1 cellular context compared by ENCODE assay signal in the genomic region with DNA sequence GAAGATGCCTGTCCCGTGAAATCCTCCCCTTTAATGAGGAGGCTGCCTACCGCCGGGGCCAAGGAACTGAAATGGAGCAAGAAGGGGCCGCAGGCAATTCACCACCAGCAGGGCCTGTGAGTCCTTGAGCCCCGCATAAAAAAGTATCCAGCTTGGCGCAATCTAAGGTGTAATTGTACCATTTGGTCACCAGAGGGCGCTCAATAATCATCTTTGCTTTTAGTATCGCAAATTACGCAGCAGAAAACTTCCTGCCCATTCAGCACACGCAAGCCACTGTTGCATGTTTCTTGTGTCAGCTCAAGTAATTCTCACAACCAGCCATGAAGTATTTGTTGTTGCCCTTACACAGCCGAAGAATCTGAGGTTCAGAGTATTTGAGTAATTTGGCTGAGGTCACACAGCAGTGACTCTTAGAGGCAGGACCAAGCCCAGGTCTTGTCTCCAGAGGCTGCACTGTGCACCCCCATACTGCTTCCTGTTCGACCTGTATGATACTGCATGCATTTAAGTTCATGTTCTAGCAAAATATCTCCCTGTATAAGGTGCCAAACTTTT.
TF ChIP-seq lines count a peak whose summit lies in the region.

No MANE protein-coding gene starts in this region.

TF ChIP-seq in HepG2, 621 proteins besides CTCF, POLR2A, EP300 and RAD21 (continued from another document and continues in another):
- TF ChIP-seq, protein P1, sequence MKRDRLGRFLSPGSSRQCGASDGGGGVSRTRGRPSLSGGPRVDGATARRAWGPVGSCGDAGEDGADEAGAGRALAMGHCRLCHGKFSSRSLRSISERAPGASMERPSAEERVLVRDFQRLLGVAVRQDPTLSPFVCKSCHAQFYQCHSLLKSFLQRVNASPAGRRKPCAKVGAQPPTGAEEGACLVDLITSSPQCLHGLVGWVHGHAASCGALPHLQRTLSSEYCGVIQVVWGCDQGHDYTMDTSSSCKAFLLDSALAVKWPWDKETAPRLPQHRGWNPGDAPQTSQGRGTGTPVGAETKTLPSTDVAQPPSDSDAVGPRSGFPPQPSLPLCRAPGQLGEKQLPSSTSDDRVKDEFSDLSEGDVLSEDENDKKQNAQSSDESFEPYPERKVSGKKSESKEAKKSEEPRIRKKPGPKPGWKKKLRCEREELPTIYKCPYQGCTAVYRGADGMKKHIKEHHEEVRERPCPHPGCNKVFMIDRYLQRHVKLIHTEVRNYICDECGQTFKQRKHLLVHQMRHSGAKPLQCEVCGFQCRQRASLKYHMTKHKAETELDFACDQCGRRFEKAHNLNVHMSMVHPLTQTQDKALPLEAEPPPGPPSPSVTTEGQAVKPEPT (CRISPR knock-in tag; IDR thresholded peaks at IDR 0.05; ENCODE audit: low read depth): no peak
- TF ChIP-seq ZNF256 (CRISPR knock-in tag; conservative IDR thresholded peaks at IDR 0.05) (no peak), ZBTB43 (CRISPR knock-in tag; conservative IDR thresholded peaks at IDR 0.05) (no peak), ZFX (CRISPR knock-in tag; IDR thresholded peaks at IDR 0.05; ENCODE audit: low read depth) (no peak), ZNF275 (CRISPR knock-in tag; IDR thresholded peaks at IDR 0.05; ENCODE audit: borderline replicate concordance) (no peak), SIN3B (IDR thresholded peaks at IDR 0.05; ENCODE audit: low read length) (no peak), ZNF460 (CRISPR knock-in tag; IDR thresholded peaks at IDR 0.05; ENCODE audit: borderline replicate concordance) (no peak), RARA (CRISPR knock-in tag; IDR thresholded peaks at IDR 0.05) (no peak), MED8 (CRISPR knock-in tag; IDR thresholded peaks at IDR 0.05; ENCODE audit: insufficient replicate concordance) (no peak), ZNF546 (CRISPR knock-in tag; conservative IDR thresholded peaks at IDR 0.05) (no peak), TFAP4 (IDR thresholded peaks at IDR 0.05; ENCODE audit: borderline replicate concordance, low read depth) (no peak), ZMAT5 (CRISPR knock-in tag; IDR thresholded peaks at IDR 0.05; ENCODE audit: borderline replicate concordance, low read depth) (no peak), MTF2 (CRISPR knock-in tag; IDR thresholded peaks at IDR 0.05; ENCODE audit: borderline replicate concordance) (no peak), ZSCAN22 (CRISPR knock-in tag; IDR thresholded peaks at IDR 0.05) (no peak), U2AF2 (IDR thresholded peaks at IDR 0.05; ENCODE audit: low read depth, low read length) (no peak), ERF (CRISPR knock-in tag; IDR thresholded peaks at IDR 0.05) (peak; percentile 27; the same call in 1 of the 2 replicates), ZNF432 (CRISPR knock-in tag; IDR thresholded peaks at IDR 0.05; ENCODE audit: borderline replicate concordance) (no peak), ZNF703 (CRISPR knock-in tag; IDR thresholded peaks at IDR 0.05; ENCODE audit: borderline replicate concordance) (no peak), THAP9 (CRISPR knock-in tag; IDR thresholded peaks at IDR 0.05; ENCODE audit: borderline replicate concordance) (no peak), ZNF800 (CRISPR knock-in tag; IDR thresholded peaks at IDR 0.05) (no peak), SETDB1 (CRISPR knock-in tag; IDR thresholded peaks at IDR 0.05; ENCODE audit: borderline replicate concordance) (no peak), ZFP90 (CRISPR knock-in tag; IDR thresholded peaks at IDR 0.05; ENCODE audit: borderline replicate concordance) (0 out of 2 replicates have a peak, but pooled peaks have one; percentile 8), ZBTB25 (CRISPR knock-in tag; IDR thresholded peaks at IDR 0.05) (no peak), CBFB (CRISPR knock-in tag; IDR thresholded peaks at IDR 0.05) (no peak), XBP1 (CRISPR knock-in tag; IDR thresholded peaks at IDR 0.05) (no peak), ZNF550 (CRISPR knock-in tag; IDR thresholded peaks at IDR 0.05; ENCODE audit: borderline replicate concordance) (no peak), MXI1 (IDR thresholded peaks at IDR 0.05; ENCODE audit: borderline replicate concordance, low read depth, low read length) (0 out of 3 replicates have a peak, but pooled peaks have one; percentile 18), HNRNPH1 (optimal IDR thresholded peaks at IDR 0.05; ENCODE audit: low read depth, low read length) (no peak), FOXK2 (IDR thresholded peaks at IDR 0.05) (no peak), CBX1 (IDR thresholded peaks at IDR 0.05; ENCODE audit: low read depth) (no peak), RBFOX2 (IDR thresholded peaks at IDR 0.05; ENCODE audit: low read depth, low read length) (no peak), EED (CRISPR knock-in tag; IDR thresholded peaks at IDR 0.05) (no peak), CHD4 (IDR thresholded peaks at IDR 0.05; ENCODE audit: borderline replicate concordance, low read length) (no peak), IKZF4 (CRISPR knock-in tag; IDR thresholded peaks at IDR 0.05; ENCODE audit: borderline replicate concordance, low read depth, not compliant biosample characterization) (no peak), ZNF160 (CRISPR knock-in tag; IDR thresholded peaks at IDR 0.05) (no peak)
- TF ChIP-seq, protein P2, sequence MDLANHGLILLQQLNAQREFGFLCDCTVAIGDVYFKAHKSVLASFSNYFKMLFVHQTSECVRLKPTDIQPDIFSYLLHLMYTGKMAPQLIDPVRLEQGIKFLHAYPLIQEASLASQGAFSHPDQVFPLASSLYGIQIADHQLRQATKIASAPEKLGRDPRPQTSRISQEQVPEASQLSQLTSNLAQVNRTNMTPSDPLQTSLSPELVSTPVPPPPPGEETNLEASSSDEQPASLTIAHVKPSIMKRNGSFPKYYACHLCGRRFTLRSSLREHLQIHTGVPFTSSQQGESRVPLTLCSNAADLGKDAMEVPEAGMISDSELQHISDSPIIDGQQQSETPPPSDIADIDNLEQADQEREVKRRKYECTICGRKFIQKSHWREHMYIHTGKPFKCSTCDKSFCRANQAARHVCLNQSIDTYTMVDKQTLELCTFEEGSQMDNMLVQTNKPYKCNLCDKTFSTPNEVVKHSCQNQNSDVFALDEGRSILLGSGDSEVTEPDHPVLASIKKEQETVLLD (CRISPR knock-in tag; IDR thresholded peaks at IDR 0.05; ENCODE audit: low read depth): no peak
- TF ChIP-seq, protein P3, sequence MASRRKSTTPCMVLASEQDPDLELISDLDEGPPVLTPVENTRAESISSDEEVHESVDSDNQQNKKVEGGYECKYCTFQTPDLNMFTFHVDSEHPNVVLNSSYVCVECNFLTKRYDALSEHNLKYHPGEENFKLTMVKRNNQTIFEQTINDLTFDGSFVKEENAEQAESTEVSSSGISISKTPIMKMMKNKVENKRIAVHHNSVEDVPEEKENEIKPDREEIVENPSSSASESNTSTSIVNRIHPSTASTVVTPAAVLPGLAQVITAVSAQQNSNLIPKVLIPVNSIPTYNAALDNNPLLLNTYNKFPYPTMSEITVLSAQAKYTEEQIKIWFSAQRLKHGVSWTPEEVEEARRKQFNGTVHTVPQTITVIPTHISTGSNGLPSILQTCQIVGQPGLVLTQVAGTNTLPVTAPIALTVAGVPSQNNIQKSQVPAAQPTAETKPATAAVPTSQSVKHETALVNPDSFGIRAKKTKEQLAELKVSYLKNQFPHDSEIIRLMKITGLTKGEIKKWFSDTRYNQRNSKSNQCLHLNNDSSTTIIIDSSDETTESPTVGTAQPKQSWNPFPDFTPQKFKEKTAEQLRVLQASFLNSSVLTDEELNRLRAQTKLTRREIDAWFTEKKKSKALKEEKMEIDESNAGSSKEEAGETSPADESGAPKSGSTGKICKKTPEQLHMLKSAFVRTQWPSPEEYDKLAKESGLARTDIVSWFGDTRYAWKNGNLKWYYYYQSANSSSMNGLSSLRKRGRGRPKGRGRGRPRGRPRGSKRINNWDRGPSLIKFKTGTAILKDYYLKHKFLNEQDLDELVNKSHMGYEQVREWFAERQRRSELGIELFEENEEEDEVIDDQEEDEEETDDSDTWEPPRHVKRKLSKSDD (CRISPR knock-in tag; IDR thresholded peaks at IDR 0.05; ENCODE audit: low read depth): no peak
- TF ChIP-seq, protein P4, sequence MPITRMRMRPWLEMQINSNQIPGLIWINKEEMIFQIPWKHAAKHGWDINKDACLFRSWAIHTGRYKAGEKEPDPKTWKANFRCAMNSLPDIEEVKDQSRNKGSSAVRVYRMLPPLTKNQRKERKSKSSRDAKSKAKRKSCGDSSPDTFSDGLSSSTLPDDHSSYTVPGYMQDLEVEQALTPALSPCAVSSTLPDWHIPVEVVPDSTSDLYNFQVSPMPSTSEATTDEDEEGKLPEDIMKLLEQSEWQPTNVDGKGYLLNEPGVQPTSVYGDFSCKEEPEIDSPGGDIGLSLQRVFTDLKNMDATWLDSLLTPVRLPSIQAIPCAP (CRISPR knock-in tag; IDR thresholded peaks at IDR 0.05; ENCODE audit: low read depth): no peak
- TF ChIP-seq, protein P5, sequence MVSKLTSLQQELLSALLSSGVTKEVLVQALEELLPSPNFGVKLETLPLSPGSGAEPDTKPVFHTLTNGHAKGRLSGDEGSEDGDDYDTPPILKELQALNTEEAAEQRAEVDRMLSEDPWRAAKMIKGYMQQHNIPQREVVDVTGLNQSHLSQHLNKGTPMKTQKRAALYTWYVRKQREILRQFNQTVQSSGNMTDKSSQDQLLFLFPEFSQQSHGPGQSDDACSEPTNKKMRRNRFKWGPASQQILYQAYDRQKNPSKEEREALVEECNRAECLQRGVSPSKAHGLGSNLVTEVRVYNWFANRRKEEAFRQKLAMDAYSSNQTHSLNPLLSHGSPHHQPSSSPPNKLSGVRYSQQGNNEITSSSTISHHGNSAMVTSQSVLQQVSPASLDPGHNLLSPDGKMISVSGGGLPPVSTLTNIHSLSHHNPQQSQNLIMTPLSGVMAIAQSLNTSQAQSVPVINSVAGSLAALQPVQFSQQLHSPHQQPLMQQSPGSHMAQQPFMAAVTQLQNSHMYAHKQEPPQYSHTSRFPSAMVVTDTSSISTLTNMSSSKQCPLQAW (CRISPR knock-in tag; IDR thresholded peaks at IDR 0.05): no peak
